In the genomic region with DNA sequence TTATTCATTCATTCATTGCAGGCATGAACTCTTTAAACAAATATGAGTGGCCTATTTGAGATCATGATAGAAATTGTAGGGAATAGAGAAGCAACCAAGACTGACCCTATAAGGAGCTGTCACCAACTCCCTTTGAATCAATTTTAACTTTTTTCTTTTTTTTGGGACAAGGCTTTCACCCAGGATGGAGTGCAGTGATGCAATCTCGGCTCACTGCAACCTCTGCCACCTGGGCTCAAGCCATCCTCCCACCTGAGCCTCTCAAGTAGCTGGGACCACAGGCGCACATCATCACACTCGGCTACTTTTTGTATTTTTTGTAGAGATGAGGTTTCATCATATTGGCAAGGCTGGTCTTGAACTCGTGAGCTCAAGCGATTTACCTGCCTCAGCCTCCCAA, we compare ENCODE assay signal across 10 cellular contexts. TPM values are rescaled to one million over a fixed set of nuclear protein-coding genes. Genes with fewer than 3 reads are reported as not detected.
DNase-seq lines count a peak whose midpoint lies in the region; ATAC-seq and TF ChIP-seq lines count a peak whose summit lies in the region.
"Had no signal": no experiment of that assay in that cellular context is flagged by ENCODE, and none has a peak within 500 bp of the region (broad histone marks: within the 10 kb centered on the region; RNA-seq: fewer than 3 reads in every experiment).

No MANE protein-coding gene starts in this region.

- no peaks in the 10 kb centered on the region for H3K27me3 ChIP-seq in mononuclear cell (ENCODE audit: insufficient read depth, low read length)
- no peaks in the 10 kb centered on the region for H3K27me3 ChIP-seq in transverse colon

- no peak for TF ChIP-seq CTCF in transverse colon (IDR thresholded peaks at IDR 0.05)

- peak overlapping the region; percentile 59 to 76 (median 68) for H3K27ac ChIP-seq in transverse colon

- peaks cover 2% of the 10 kb centered on the region for H3K9me3 Mint-ChIP-seq in activated naive CD4-positive, alpha-beta T cell treated with anti-CD3 and anti-CD28 coated beads for 36 hours
- peaks cover 0 to 5% of the 10 kb centered on the region in 2 donors for H3K9me3 Mint-ChIP-seq in activated naive CD4-positive, alpha-beta T cell treated with anti-CD3 and anti-CD28 coated beads, Interleukin-2, amount 50 U/mL, for 72 hours

- H3K4me3 Mint-ChIP-seq in activated naive CD4-positive, alpha-beta T cell treated with anti-CD3 and anti-CD28 coated beads for 36 hours = peak overlapping the region; percentile 93

- in situ Hi-C loops in transverse colon (cut with MboI; ENCODE audit: low pct_ligation_motif_present in 1 of 4, low pct_unique_long_range_greater_than_20kb in 1 of 4, low sequenced_read_pairs in 3 of 4) = loop anchor here in 1 of 4 donors (25.0 kb wide), 1 partner anchor 280 kb away; no protein-coding TSS in a partner anchor

- peaks cover 46% of the 10 kb centered on the region for H3K4me1 ChIP-seq in mononuclear cell (ENCODE audit: insufficient read depth, low read length)
- peaks cover 0 to 8% (median 1%) of the 10 kb centered on the region in 4 donors for H3K4me1 ChIP-seq in transverse colon

- CTCF ChIA-PET in activated naive CD4-positive, alpha-beta T cell treated with anti-CD3 and anti-CD28 coated beads for 36 hours (lab: Charles Lee) = interaction anchor here (0.7 to 2.7 kb wide), 7 partner anchors 9 to 196 kb away, joined by 3 to 17 read pairs (median 3); no protein-coding TSS in a partner anchor

- TF ChIP-seq POLR2A in transverse colon (IDR thresholded peaks at IDR 0.05) = no peak

- H3K36me3 Mint-ChIP-seq in activated naive CD4-positive, alpha-beta T cell treated with anti-CD3 and anti-CD28 coated beads for 36 hours (ENCODE audit: low read depth) = peaks cover 1% of the 10 kb centered on the region
- H3K36me3 Mint-ChIP-seq in activated naive CD4-positive, alpha-beta T cell treated with anti-CD3 and anti-CD28 coated beads, Interleukin-2, amount 50 U/mL, for 72 hours = peaks cover 18 to 21% of the 10 kb centered on the region in 2 donors

- ATAC-seq in activated naive CD4-positive, alpha-beta T cell treated with anti-CD3 and anti-CD28 coated beads, Interleukin-2, amount 50 U/mL, for 72 hours = no peak
- no peak for ATAC-seq in GM21737 (IDR thresholded peaks at IDR 0.05; ENCODE audit: unreplicated experiment)
- ATAC-seq: activated CD4-positive, CD25-positive, alpha-beta regulatory T cell treated with anti-CD3 and anti-CD28 coated beads, Interleukin-2, amount 50 U/mL, for 24 hours had no signal

- 96% methylated on average over 4 to 5 of the region's 5 CpGs for WGBS in transverse colon (ENCODE audit: low coverage in 1 of 2), 2 donors

- peak overlapping the region; percentile 99 for H3K27ac Mint-ChIP-seq in activated naive CD4-positive, alpha-beta T cell treated with anti-CD3 and anti-CD28 coated beads for 36 hours
- H3K27ac Mint-ChIP-seq in activated naive CD4-positive, alpha-beta T cell treated with anti-CD3 and anti-CD28 coated beads, Interleukin-2, amount 50 U/mL, for 72 hours = peak overlapping the region; percentile 97 to 100

- intact Hi-C loops in activated naive CD4-positive, alpha-beta T cell treated with anti-CD3 and anti-CD28 coated beads for 36 hours (cut with micrococcal nuclease) = loop anchor here (10.0 kb wide), 1 partner anchor 1012 kb away; no protein-coding TSS in a partner anchor
- intact Hi-C loops in transverse colon (cut with DNase I; ENCODE audit: low total_unique reads) = no loop called here

- H3K4me3 ChIP-seq in mononuclear cell (ENCODE audit: low read length) (peak overlapping the region; percentile 66), transverse colon (peak overlapping the region in 2 of 4 donors; percentile 28 to 50)

- TF ChIP-seq EP300 in transverse colon (IDR thresholded peaks at IDR 0.05; ENCODE audit: low read depth) = no peak

- H3K9me3 ChIP-seq in mononuclear cell (ENCODE audit: low read depth, low read length) (no peaks in the 10 kb centered on the region), transverse colon (no peaks in the 10 kb centered on the region)

- peaks cover 51% of the 10 kb centered on the region for H3K4me1 Mint-ChIP-seq in activated naive CD4-positive, alpha-beta T cell treated with anti-CD3 and anti-CD28 coated beads for 36 hours (ENCODE audit: low read depth)

- no peaks in the 10 kb centered on the region for H3K36me3 ChIP-seq in transverse colon

- H3K27me3 Mint-ChIP-seq in activated naive CD4-positive, alpha-beta T cell treated with anti-CD3 and anti-CD28 coated beads for 36 hours (ENCODE audit: low read depth) = no peaks in the 10 kb centered on the region

- DNase-seq in activated naive CD4-positive, alpha-beta T cell treated with anti-CD3 and anti-CD28 coated beads for 36 hours = no peak
- DNase-seq in activated naive CD4-positive, alpha-beta T cell treated with Interleukin-2 at 50 U/mL for 16 hours = no peak
- no peak for DNase-seq in activated naive CD4-positive, alpha-beta T cell treated with anti-CD3 and anti-CD28 coated beads, Interleukin-2, amount 50 U/mL, for 72 hours (ENCODE audit: low spot score in 2 of 2)
- DNase-seq in transverse colon = no peak
- DNase-seq in stimulated activated CD4-positive, alpha-beta T cell treated with anti-CD3 and anti-CD28 coated beads, Interleukin-2, amount 100 ng/mL, for 48 hours = no peak
- DNase-seq in medulla oblongata (ENCODE audit: extremely low spot score) = no peak
- DNase-seq: caudate nucleus had no signal

RNA-seq across cellular contexts. Expression of a gene that starts 17.1 kb away (rescaled TPM):
- total RNA-seq in activated naive CD4-positive, alpha-beta T cell treated with anti-CD3 and anti-CD28 coated beads for 36 hours = 100 to 1,000 TPM; 230 TPM
- total RNA-seq in activated naive CD4-positive, alpha-beta T cell treated with anti-CD3 and anti-CD28 coated beads, Interleukin-2, amount 50 U/mL, for 72 hours = 100 to 1,000 TPM; 208 to 242 TPM
- total RNA-seq in mononuclear cell (118 TPM), transverse colon (100 to 1,000 TPM in 2 of 4 donors, 10 to 100 TPM in 2; 65.1 to 375 (median 193) TPM)
